In genomic region chr22:26714971-26715370, GRCh38 we compare ENCODE assay signal across 18 cellular contexts. TPM values are rescaled to one million over a fixed set of nuclear protein-coding genes. Genes with fewer than 3 reads are reported as not detected.
DNase-seq lines count a peak whose midpoint lies in the region; ATAC-seq and TF ChIP-seq lines count a peak whose summit lies in the region.
"Had no signal": no experiment of that assay in that cellular context is flagged by ENCODE, and none has a peak within 500 bp of the region (broad histone marks: within the 10 kb centered on the region; RNA-seq: fewer than 3 reads in every experiment).

No MANE protein-coding gene starts in this region.

- peaks cover 17 to 36% (median 25%) of the 10 kb centered on the region in 4 donors for H3K4me1 Mint-ChIP-seq in CD4-positive, CD25-positive, alpha-beta regulatory T cell
- peaks cover 27% of the 10 kb centered on the region for H3K4me1 Mint-ChIP-seq in T-helper 17 cell
- H3K4me1 Mint-ChIP-seq in memory B cell, result peaks cover 18% of the 10 kb centered on the region
- H3K4me1 Mint-ChIP-seq in osteocyte (ENCODE audit: unreplicated experiment), result peaks cover 52% of the 10 kb centered on the region

- DNase-seq in CD4-positive, CD25-positive, alpha-beta regulatory T cell, result no peak
- DNase-seq in T-helper 17 cell, result no peak
- DNase-seq in memory B cell (ENCODE audit: low spot score in 2 of 2), result no peak
- no peak for DNase-seq in osteocyte (ENCODE audit: extremely low spot score, unreplicated experiment)
- no peak for DNase-seq in A172 (ENCODE audit: low spot score)
- DNase-seq in NCI-H69 (lab: John Stamatoyannopoulos, UW), result no peak
- DNase-seq: Caco-2, HCEC 1CT, NCI-H1105 treated with DMSO at 0.1 percent for 48 hours, NCI-H1694 treated with DMSO at 0.1 percent for 48 hours, NCI-H2227 treated with DMSO at 0.1 percent for 48 hours, NCI-H510A treated with DMSO at 0.1 percent for 48 hours, SHP77, SK-N-SH had no signal

- peaks cover 55% of the 10 kb centered on the region for H3K36me3 Mint-ChIP-seq in CD4-positive, CD25-positive, alpha-beta regulatory T cell
- H3K36me3 Mint-ChIP-seq in T-helper 17 cell (ENCODE audit: low read depth) (peaks cover 2% of the 10 kb centered on the region), memory B cell (peaks cover 30% of the 10 kb centered on the region), osteocyte (ENCODE audit: unreplicated experiment) (peaks cover 2% of the 10 kb centered on the region)

- H3K4me3 ChIP-seq in CD4-positive, CD25-positive, alpha-beta regulatory T cell (ENCODE audit: low read depth, low read length), result no peak overlapping the region
- H3K4me3 ChIP-seq: GM23338, K562 had no signal

- no peaks in the 10 kb centered on the region for H3K4me1 ChIP-seq in CD4-positive, CD25-positive, alpha-beta regulatory T cell (ENCODE audit: control insufficient read depth, insufficient read depth, low read length, poor library complexity, severe bottlenecking)
- H3K4me1 ChIP-seq: Caco-2 had no signal

- H3K27me3 Mint-ChIP-seq in CD4-positive, CD25-positive, alpha-beta regulatory T cell, result no peaks in the 10 kb centered on the region
- H3K27me3 Mint-ChIP-seq in T-helper 17 cell (no peaks in the 10 kb centered on the region), memory B cell (no peaks in the 10 kb centered on the region), osteocyte (ENCODE audit: unreplicated experiment) (no peaks in the 10 kb centered on the region)
- H3K27me3 Mint-ChIP-seq: B cell had no signal

- no peak overlapping the region for H3K27ac ChIP-seq in CD4-positive, CD25-positive, alpha-beta regulatory T cell (ENCODE audit: insufficient read depth, low read length, poor library complexity, severe bottlenecking)

- no peak for TF ChIP-seq CTCF in osteocyte (IDR thresholded peaks at IDR 0.05)

- no peak for ATAC-seq in CD4-positive, CD25-positive, alpha-beta regulatory T cell (ENCODE audit: low read depth in 2 of 2)
- ATAC-seq in T-helper 17 cell, result no peak
- no peak for ATAC-seq in memory B cell (ENCODE audit: low read depth)
- no peak for ATAC-seq in HG03025 (IDR thresholded peaks at IDR 0.05; ENCODE audit: low FRiP score, unreplicated experiment)
- ATAC-seq: GM23338, K562 had no signal

- no peak overlapping the region for H3K4me3 Mint-ChIP-seq in CD4-positive, CD25-positive, alpha-beta regulatory T cell
- H3K4me3 Mint-ChIP-seq in T-helper 17 cell (no peak overlapping the region), memory B cell (no peak overlapping the region), osteocyte (ENCODE audit: unreplicated experiment) (no peak overlapping the region)
- H3K4me3 Mint-ChIP-seq: B cell, GM23338 had no signal

- peak overlapping the region in 2 of 3 donors; percentile 72 to 77 for H3K27ac Mint-ChIP-seq in CD4-positive, CD25-positive, alpha-beta regulatory T cell
- peak overlapping the region; percentile 53 for H3K27ac Mint-ChIP-seq in T-helper 17 cell
- H3K27ac Mint-ChIP-seq in memory B cell, result peak overlapping the region; percentile 42
- peak overlapping the region; percentile 71 for H3K27ac Mint-ChIP-seq in osteocyte (ENCODE audit: unreplicated experiment)
- H3K27ac Mint-ChIP-seq: GM23338 had no signal

- no peaks in the 10 kb centered on the region for H3K9me3 ChIP-seq in CD4-positive, CD25-positive, alpha-beta regulatory T cell (ENCODE audit: control insufficient read depth in 2 of 2, low read length in 2 of 2)
- no peaks in the 10 kb centered on the region for H3K9me3 ChIP-seq in T-helper 17 cell (ENCODE audit: control insufficient read depth, low read length, poor library complexity, severe bottlenecking)
- H3K9me3 ChIP-seq: Caco-2, SK-N-SH had no signal

- H3K36me3 ChIP-seq in CD4-positive, CD25-positive, alpha-beta regulatory T cell (ENCODE audit: control insufficient read depth, insufficient read depth, low read length), result peaks cover 67% of the 10 kb centered on the region

- no peaks in the 10 kb centered on the region for H3K9me3 Mint-ChIP-seq in CD4-positive, CD25-positive, alpha-beta regulatory T cell
- H3K9me3 Mint-ChIP-seq in memory B cell (no peaks in the 10 kb centered on the region), osteocyte (ENCODE audit: unreplicated experiment) (no peaks in the 10 kb centered on the region)
- H3K9me3 Mint-ChIP-seq: GM23338 had no signal

- no peaks in the 10 kb centered on the region for H3K27me3 ChIP-seq in CD4-positive, CD25-positive, alpha-beta regulatory T cell (ENCODE audit: control insufficient read depth, insufficient read depth, low read length)

RNA-seq across cellular contexts. Expression of gene MIAT, which starts 57.6 kb away (rescaled TPM):
- total RNA-seq in CD4-positive, CD25-positive, alpha-beta regulatory T cell, result 305 TPM
- 1 to 10 TPM; 1.4 to 3.1 (median 2.4) TPM for polyA plus RNA-seq in CD4-positive, CD25-positive, alpha-beta regulatory T cell
- total RNA-seq in T-helper 17 cell (100 to 1,000 TPM in 1 of 2 donors, 10 to 100 TPM in 1; 83.4 to 116 TPM), osteocyte (1.9 and 3.3 TPM in 2 replicates)
- 1.9 and 2.2 TPM in 2 replicates for total RNA-seq in A172 (2014; rRNA removed; shearing (Covaris generic))

Comparison
In these comparisons a context has a peak if more than half of its experiments do, and no peak if none do; other contexts are left out.
1. RNA of gene MIAT, which starts 57.6 kb away (total RNA-seq): 305 TPM in CD4-positive, CD25-positive, alpha-beta regulatory T cell (single experiment) and 83.4 to 116 TPM in T-helper 17 cell; 1.9 to 3.3 TPM in osteocyte and 1.9 to 2.2 TPM in A172; every median in the first group is over 10 times any median in the second.
2. Peak in every context shown above with its lines, with median percentiles within 50 percentile points of each other: H3K27ac Mint-ChIP-seq.